In the genomic region with DNA sequence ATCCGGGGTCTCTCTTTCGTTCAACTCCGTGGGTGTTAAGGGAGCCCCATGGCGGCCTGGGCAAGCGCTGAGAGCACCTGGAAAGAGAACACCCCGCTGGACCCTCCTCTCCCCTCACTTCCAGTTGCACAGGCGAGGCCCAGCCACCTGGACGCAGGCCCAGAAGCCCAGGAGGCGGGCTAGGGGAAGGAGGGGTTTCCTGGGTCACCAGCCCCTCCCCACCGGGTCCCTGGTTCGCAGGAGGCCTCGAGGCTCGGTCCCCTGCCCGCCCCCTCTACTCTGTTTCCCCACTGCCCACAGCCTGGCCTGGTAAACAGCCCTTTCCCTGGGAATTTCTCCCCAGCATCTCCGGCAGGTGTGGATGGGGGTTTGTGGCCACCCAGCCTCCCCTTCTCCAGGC, we compare ENCODE assay signal across 17 cellular contexts. TPM values are rescaled to one million over a fixed set of nuclear protein-coding genes. Genes with fewer than 3 reads are reported as not detected.
"Had no signal": no experiment of that assay in that cellular context is flagged by ENCODE, and none has a peak within 500 bp of the region (broad histone marks: within the 10 kb centered on the region; RNA-seq: fewer than 3 reads in every experiment).

No MANE protein-coding gene starts in this region.

- DNase-seq: activated CD4-positive, alpha-beta T cell treated with anti-CD3 and anti-CD28 coated beads for 1 hour; activated CD4-positive, alpha-beta T cell treated with anti-CD3 and anti-CD28 coated beads, Interleukin-2, amount 50 U/mL, for 4 hours; activated gamma-delta T cell treated with Interleukin-2 at 50 U/mL for 16 hours; activated naive CD8-positive, alpha-beta T cell treated with anti-CD3 and anti-CD28 coated beads, Interleukin-2, amount 10 ng/mL, durations not matched to agents 7 days and 5 days; body of pancreas; left ventricle myocardium superior; pancreas; right lobe of liver; small intestine; stimulated activated CD4-positive, alpha-beta T cell treated with anti-CD3 and anti-CD28 coated beads, Interleukin-4, amount 100 ng/mL, for 1 hour; testis; WERI-Rb-1 had no signal

- H3K9me3 ChIP-seq: body of pancreas, pancreas, right lobe of liver, testis had no signal

- H3K4me3 Mint-ChIP-seq: activated naive CD8-positive, alpha-beta T cell treated with anti-CD3 and anti-CD28 coated beads, Interleukin-2, amount 10 ng/mL, durations not matched to agents 7 days and 5 days; type B pancreatic cell had no signal

- H3K36me3 Mint-ChIP-seq: activated naive CD8-positive, alpha-beta T cell treated with anti-CD3 and anti-CD28 coated beads, Interleukin-2, amount 10 ng/mL, durations not matched to agents 7 days and 5 days; neural progenitor cell; type B pancreatic cell had no signal

- H3K36me3 ChIP-seq: neural progenitor cell, pancreas, right lobe of liver, WERI-Rb-1 had no signal

- H3K27ac ChIP-seq: neural progenitor cell, testis, WERI-Rb-1 had no signal

- H3K27me3 ChIP-seq: body of pancreas, pancreas, right lobe of liver, testis had no signal

- H3K27me3 Mint-ChIP-seq: activated naive CD8-positive, alpha-beta T cell treated with anti-CD3 and anti-CD28 coated beads, Interleukin-2, amount 10 ng/mL, durations not matched to agents 7 days and 5 days had no signal

- H3K4me3 ChIP-seq: body of pancreas, neural progenitor cell, right lobe of liver, testis had no signal

- H3K9me3 Mint-ChIP-seq: activated naive CD8-positive, alpha-beta T cell treated with anti-CD3 and anti-CD28 coated beads, Interleukin-2, amount 10 ng/mL, durations not matched to agents 7 days and 5 days; neural progenitor cell; type B pancreatic cell had no signal

- H3K27ac Mint-ChIP-seq: neural progenitor cell, type B pancreatic cell had no signal

- ATAC-seq: body of pancreas, left ventricle myocardium superior, pancreas had no signal

- FAIRE-seq: pancreas, small intestine had no signal

RNA-seq across cellular contexts. Expression of a gene that starts 8.5 kb away (rescaled TPM):
- total RNA-seq: fibroblast of villous mesenchyme, glomerular endothelial cell, pulmonary artery endothelial cell had no signal
